In the genomic region with DNA sequence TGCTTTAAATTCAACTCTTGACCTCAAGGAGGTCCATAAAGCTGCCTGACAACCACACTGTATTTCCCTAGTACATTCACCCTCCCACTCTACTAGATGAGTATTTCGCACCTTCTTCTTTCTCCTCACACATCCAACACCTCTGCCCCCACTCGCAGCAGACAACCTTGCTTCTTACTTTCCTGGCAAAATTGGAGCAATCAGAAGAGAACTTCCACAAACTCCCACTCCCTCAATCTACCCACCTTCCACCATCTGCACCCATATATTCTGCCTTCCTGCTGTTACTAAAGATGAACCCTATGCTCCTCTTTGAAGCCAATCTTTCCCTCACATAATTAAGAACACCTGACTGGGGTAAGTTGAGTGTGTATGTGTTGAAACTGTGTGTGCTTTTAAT, we compare ENCODE assay signal across 29 cellular contexts.
"Had no signal": no experiment of that assay in that cellular context is flagged by ENCODE, and none has a peak within 500 bp of the region (broad histone marks: within the 10 kb centered on the region; RNA-seq: fewer than 3 reads in every experiment).

No MANE protein-coding gene starts in this region.

- DNase-seq: activated CD4-positive, alpha-beta memory T cell treated with anti-CD3 and anti-CD28 coated beads for 36 hours; activated CD4-positive, alpha-beta T cell treated with anti-CD3 and anti-CD28 coated beads for 36 hours; activated CD4-positive, alpha-beta T cell treated with anti-CD3 and anti-CD28 coated beads, Interleukin-2, amount 10 ng/mL, durations not matched to agents 24 days and 14 days; activated CD4-positive, CD25-positive, alpha-beta regulatory T cell; activated CD4-positive, CD25-positive, alpha-beta regulatory T cell treated with anti-CD3 and anti-CD28 coated beads, Interleukin-2, amount 50 U/mL, for 72 hours; activated CD8-positive, alpha-beta memory T cell treated with anti-CD3 and anti-CD28 coated beads, Interleukin-2, amount 10 ng/mL, durations not matched to agents 7 days and 5 days; activated CD8-positive, alpha-beta memory T cell treated with anti-CD3 and anti-CD28 coated beads, Interleukin-2, amount 50 U/mL, for 4 hours; activated CD8-positive, alpha-beta T cell treated with anti-CD3 and anti-CD28 coated beads, Interleukin-2, amount 10 ng/mL, durations not matched to agents 7 days and 5 days; activated effector memory CD4-positive, alpha-beta T cell treated with anti-CD3 and anti-CD28 coated beads, Interleukin-2, amount 50 U/mL, for 16 hours; activated naive CD4-positive, alpha-beta T cell treated with anti-CD3 and anti-CD28 coated beads for 36 hours; activated naive CD8-positive, alpha-beta T cell treated with anti-CD3 and anti-CD28 coated beads, Interleukin-2, amount 10 ng/mL, durations not matched to agents 7 days and 5 days; activated T-cell treated with anti-CD3 and anti-CD28 coated beads, Interleukin-2, amount 50 U/mL, for 1 hour; activated T-cell treated with anti-CD3 and anti-CD28 coated beads, Interleukin-2, amount 50 U/mL, for 48 hours; cortex of kidney; dermis blood vessel endothelial cell; effector CD4-positive, alpha-beta T cell; effector memory CD8-positive, alpha-beta T cell; erythroblast; foreskin keratinocyte; gastrocnemius medialis; glutamatergic neuron; T-helper 2 cell had no signal

- H3K27ac Mint-ChIP-seq: activated CD4-positive, alpha-beta memory T cell treated with anti-CD3 and anti-CD28 coated beads for 36 hours; activated CD4-positive, alpha-beta T cell treated with anti-CD3 and anti-CD28 coated beads for 36 hours; activated CD4-positive, alpha-beta T cell treated with anti-CD3 and anti-CD28 coated beads, Interleukin-2, amount 10 ng/mL, durations not matched to agents 24 days and 14 days; activated CD8-positive, alpha-beta memory T cell treated with anti-CD3 and anti-CD28 coated beads, Interleukin-2, amount 10 ng/mL, durations not matched to agents 7 days and 5 days; activated CD8-positive, alpha-beta T cell treated with anti-CD3 and anti-CD28 coated beads, Interleukin-2, amount 10 ng/mL, durations not matched to agents 7 days and 5 days; activated naive CD4-positive, alpha-beta T cell treated with anti-CD3 and anti-CD28 coated beads for 36 hours; activated naive CD4-positive, alpha-beta T cell treated with anti-CD3 and anti-CD28 coated beads, Interleukin-2, amount 50 U/mL, for 24 hours; activated naive CD8-positive, alpha-beta T cell treated with anti-CD3 and anti-CD28 coated beads, Interleukin-2, amount 10 ng/mL, durations not matched to agents 7 days and 5 days; activated T-helper 1 cell treated with anti-CD3 and anti-CD28 coated beads, Interleukin-12 subunit alpha, Interleukin-12 subunit beta, Interleukin-2, Interleukin-4 antibody, amounts not matched to agents 30 ng/mL and 10 ng/mL and 1 ng/mL, durations not matched to agents 14 hours and 24 hours and 36 hours; activated T-helper 2 cell treated with anti-CD3 and anti-CD28 coated beads, Interferon-gamma antibody, Interleukin-2, Interleukin-4, amounts not matched to agents 10 μg/mL and 5 μg/mL and 100 μg/mL, durations not matched to agents 14 hours and 24 hours and 36 hours; brain; effector memory CD8-positive, alpha-beta T cell had no signal

- H3K4me3 Mint-ChIP-seq: activated CD4-positive, alpha-beta memory T cell treated with anti-CD3 and anti-CD28 coated beads for 36 hours; activated CD4-positive, alpha-beta T cell treated with anti-CD3 and anti-CD28 coated beads for 36 hours; activated CD4-positive, alpha-beta T cell treated with anti-CD3 and anti-CD28 coated beads, Interleukin-2, amount 10 ng/mL, durations not matched to agents 24 days and 14 days; activated CD8-positive, alpha-beta memory T cell treated with anti-CD3 and anti-CD28 coated beads, Interleukin-2, amount 10 ng/mL, durations not matched to agents 7 days and 5 days; activated CD8-positive, alpha-beta T cell treated with anti-CD3 and anti-CD28 coated beads, Interleukin-2, amount 10 ng/mL, durations not matched to agents 7 days and 5 days; activated naive CD4-positive, alpha-beta T cell treated with anti-CD3 and anti-CD28 coated beads for 36 hours; activated naive CD4-positive, alpha-beta T cell treated with anti-CD3 and anti-CD28 coated beads, Interleukin-2, amount 50 U/mL, for 24 hours; activated naive CD8-positive, alpha-beta T cell treated with anti-CD3 and anti-CD28 coated beads, Interleukin-2, amount 10 ng/mL, durations not matched to agents 7 days and 5 days; activated T-helper 1 cell treated with anti-CD3 and anti-CD28 coated beads, Interleukin-12 subunit alpha, Interleukin-12 subunit beta, Interleukin-2, Interleukin-4 antibody, amounts not matched to agents 30 ng/mL and 10 ng/mL and 1 ng/mL, durations not matched to agents 14 hours and 24 hours and 36 hours; brain; effector memory CD8-positive, alpha-beta T cell had no signal

- H3K4me1 Mint-ChIP-seq: activated CD4-positive, alpha-beta T cell treated with anti-CD3 and anti-CD28 coated beads for 36 hours; activated naive CD4-positive, alpha-beta T cell treated with anti-CD3 and anti-CD28 coated beads, Interleukin-2, amount 50 U/mL, for 24 hours had no signal

- H3K27ac ChIP-seq: ascending aorta, breast epithelium, esophagus muscularis mucosa, foreskin keratinocyte, gastrocnemius medialis had no signal

- H3K9me3 Mint-ChIP-seq: activated CD4-positive, alpha-beta memory T cell treated with anti-CD3 and anti-CD28 coated beads for 36 hours; activated CD4-positive, alpha-beta T cell treated with anti-CD3 and anti-CD28 coated beads, Interleukin-2, amount 10 ng/mL, durations not matched to agents 24 days and 14 days; activated naive CD4-positive, alpha-beta T cell treated with anti-CD3 and anti-CD28 coated beads for 36 hours; activated naive CD4-positive, alpha-beta T cell treated with anti-CD3 and anti-CD28 coated beads, Interleukin-2, amount 50 U/mL, for 24 hours; activated naive CD8-positive, alpha-beta T cell treated with anti-CD3 and anti-CD28 coated beads, Interleukin-2, amount 10 ng/mL, durations not matched to agents 7 days and 5 days; activated T-helper 1 cell treated with anti-CD3 and anti-CD28 coated beads, Interleukin-12 subunit alpha, Interleukin-12 subunit beta, Interleukin-2, Interleukin-4 antibody, amounts not matched to agents 30 ng/mL and 10 ng/mL and 1 ng/mL, durations not matched to agents 14 hours and 24 hours and 36 hours; activated T-helper 2 cell treated with anti-CD3 and anti-CD28 coated beads, Interferon-gamma antibody, Interleukin-2, Interleukin-4, amounts not matched to agents 10 μg/mL and 5 μg/mL and 100 μg/mL, durations not matched to agents 14 hours and 24 hours and 36 hours; brain; effector memory CD8-positive, alpha-beta T cell had no signal

- H3K27me3 Mint-ChIP-seq: brain had no signal

- H3K36me3 Mint-ChIP-seq: activated CD4-positive, alpha-beta memory T cell treated with anti-CD3 and anti-CD28 coated beads for 36 hours; activated CD8-positive, alpha-beta memory T cell treated with anti-CD3 and anti-CD28 coated beads, Interleukin-2, amount 10 ng/mL, durations not matched to agents 7 days and 5 days; activated naive CD4-positive, alpha-beta T cell treated with anti-CD3 and anti-CD28 coated beads, Interleukin-2, amount 50 U/mL, for 24 hours; activated naive CD8-positive, alpha-beta T cell treated with anti-CD3 and anti-CD28 coated beads, Interleukin-2, amount 10 ng/mL, durations not matched to agents 7 days and 5 days; brain had no signal
